Comparison of ENCODE assay signal across 1 cellular context in the genomic region with DNA sequence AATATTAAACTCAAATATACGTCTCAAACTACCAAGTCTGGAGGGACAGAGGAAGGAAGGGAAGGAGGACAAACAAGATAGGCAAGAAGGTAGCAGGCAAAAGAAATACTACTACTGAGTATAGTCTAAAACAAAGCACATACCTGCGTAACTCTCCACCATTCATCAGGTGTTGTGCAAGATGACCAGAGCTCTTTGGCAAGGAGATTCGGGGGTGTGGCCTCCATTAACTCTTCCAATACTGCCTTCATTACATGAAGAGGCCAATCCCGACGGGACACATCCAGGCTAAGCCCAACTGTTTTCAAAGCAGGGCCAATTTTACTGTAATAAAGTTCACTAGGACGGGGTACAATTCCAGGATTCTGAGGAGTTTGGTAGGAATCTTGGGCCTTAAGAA.
A peak's percentile ranks its signal among the peaks of the same experiment; 100 is the strongest.
TF ChIP-seq lines count a peak whose summit lies in the region.

No MANE protein-coding gene starts in this region.

TF ChIP-seq in HepG2, 621 proteins besides CTCF, POLR2A, EP300 and RAD21:
- TF ChIP-seq, protein P1, sequence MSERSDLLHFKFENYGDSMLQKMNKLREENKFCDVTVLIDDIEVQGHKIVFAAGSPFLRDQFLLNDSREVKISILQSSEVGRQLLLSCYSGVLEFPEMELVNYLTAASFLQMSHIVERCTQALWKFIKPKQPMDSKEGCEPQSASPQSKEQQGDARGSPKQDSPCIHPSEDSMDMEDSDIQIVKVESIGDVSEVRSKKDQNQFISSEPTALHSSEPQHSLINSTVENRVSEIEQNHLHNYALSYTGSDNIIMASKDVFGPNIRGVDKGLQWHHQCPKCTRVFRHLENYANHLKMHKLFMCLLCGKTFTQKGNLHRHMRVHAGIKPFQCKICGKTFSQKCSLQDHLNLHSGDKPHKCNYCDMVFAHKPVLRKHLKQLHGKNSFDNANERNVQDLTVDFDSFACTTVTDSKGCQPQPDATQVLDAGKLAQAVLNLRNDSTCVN (CRISPR knock-in tag; IDR thresholded peaks at IDR 0.05; ENCODE audit: borderline replicate concordance), result no peak
- TF ChIP-seq ZNF790 (CRISPR knock-in tag; IDR thresholded peaks at IDR 0.05; ENCODE audit: borderline replicate concordance) (no peak), ZNF839 (CRISPR knock-in tag; IDR thresholded peaks at IDR 0.05; ENCODE audit: borderline replicate concordance) (no peak), CEBPB (IDR thresholded peaks at IDR 0.05; ENCODE audit: borderline replicate concordance, low read depth, low read length) (peak; percentile 89), CEBPG (CRISPR knock-in tag; IDR thresholded peaks at IDR 0.05) (peak; percentile 74), ZNF652 (CRISPR knock-in tag; IDR thresholded peaks at IDR 0.05; ENCODE audit: borderline replicate concordance, low read depth) (peak; percentile 90)
- TF ChIP-seq, protein P2, sequence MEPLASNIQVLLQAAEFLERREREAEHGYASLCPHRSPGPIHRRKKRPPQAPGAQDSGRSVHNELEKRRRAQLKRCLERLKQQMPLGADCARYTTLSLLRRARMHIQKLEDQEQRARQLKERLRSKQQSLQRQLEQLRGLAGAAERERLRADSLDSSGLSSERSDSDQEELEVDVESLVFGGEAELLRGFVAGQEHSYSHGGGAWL (CRISPR knock-in tag; IDR thresholded peaks at IDR 0.05), result no peak
